ENCODE assay signal across 21 cellular contexts in genomic region chr5:180086816-180087426, GRCh38. TPM values are rescaled to one million over a fixed set of nuclear protein-coding genes. Genes with fewer than 3 reads are reported as not detected.
DNase-seq lines count a peak whose midpoint lies in the region; ATAC-seq and TF ChIP-seq lines count a peak whose summit lies in the region.
"Had no signal": no experiment of that assay in that cellular context is flagged by ENCODE, and none has a peak within 500 bp of the region (broad histone marks: within the 10 kb centered on the region; RNA-seq: fewer than 3 reads in every experiment).

No MANE protein-coding gene starts in this region.

- intact Hi-C loops in natural killer cell (cut with micrococcal nuclease) = loop anchor here (5.0 kb wide), 1 partner anchor 80 kb away; no protein-coding TSS in a partner anchor

- no peaks in the 10 kb centered on the region for H4K20me1 ChIP-seq in GM23338 (replicated peaks; ENCODE audit: insufficient read depth)

- H3K4me2 ChIP-seq in GM23338 = 0 out of 2 replicates have a peak overlapping the region, but pooled peaks have one; percentile 46
- H3K4me2 ChIP-seq: SK-N-SH had no signal

- no peaks in the 10 kb centered on the region for H3K9me3 ChIP-seq in HUES64 (ENCODE audit: insufficient read depth, low read depth, low read length)
- H3K9me3 ChIP-seq: SK-N-SH had no signal

- H3K4me3 Mint-ChIP-seq in GM23338 = no peak overlapping the region
- H3K4me3 Mint-ChIP-seq in effector memory CD8-positive, alpha-beta T cell = peak overlapping the region; percentile 20 to 25
- H3K4me3 Mint-ChIP-seq in natural killer cell = peak overlapping the region; percentile 86
- no peak overlapping the region for H3K4me3 Mint-ChIP-seq in HFFc6
- H3K4me3 Mint-ChIP-seq: T-cell had no signal

- 91% methylated on average over 11 of the region's 11 CpGs for WGBS in HUES64

- DNase-seq in GM23338 (ENCODE audit: low spot score) (no peak), natural killer cell (peak; percentile 46), HFFc6 (no peak)
- DNase-seq in effector memory CD8-positive, alpha-beta T cell = no peak
- no peak for DNase-seq in activated CD8-positive, alpha-beta memory T cell treated with anti-CD3 and anti-CD28 coated beads, Interleukin-2, amount 50 U/mL, for 48 hours
- DNase-seq: ACHN, AML-193, Calu3, DMS53, HCEC 1CT, NCI-H1417, NCI-H2029 treated with DMSO at 0.1 percent for 48 hours, NCI-H2171 treated with DMSO at 0.1 percent for 48 hours, NCI-H510A treated with DMSO at 0.1 percent for 48 hours, Right ventricle myocardium superior, SK-N-SH, T-cell had no signal

- H3K27ac ChIP-seq in GM23338 (ENCODE audit: low read depth) (peak overlapping the region; percentile 60; the same call in 1 of the 2 replicates), HUES64 (ENCODE audit: low read depth, low read length) (peak overlapping the region; percentile 52; the same call in 1 of the 2 replicates)

- H3K27me3 ChIP-seq in GM23338 (ENCODE audit: insufficient read depth) (no peaks in the 10 kb centered on the region), HUES64 (ENCODE audit: insufficient read depth, low read length) (no peaks in the 10 kb centered on the region)

- H3F3A ChIP-seq in GM23338 (replicated peaks; ENCODE audit: low read depth) = peaks cover 21% of the 10 kb centered on the region

- H3K27me3 Mint-ChIP-seq in GM23338 (ENCODE audit: insufficient read depth, low read depth, poor library complexity) (peaks cover 28% of the 10 kb centered on the region), natural killer cell (ENCODE audit: low read depth in 2 of 2) (peaks cover 23 to 27% of the 10 kb centered on the region in 2 donors), HFFc6 (ENCODE audit: insufficient read depth) (peaks cover 5% of the 10 kb centered on the region; the same call in 1 of the 2 replicates)
- peaks cover 7 to 32% of the 10 kb centered on the region in 2 donors for H3K27me3 Mint-ChIP-seq in effector memory CD8-positive, alpha-beta T cell

- no peak for ATAC-seq in GM23338
- no peak for ATAC-seq in effector memory CD8-positive, alpha-beta T cell (replicated peaks)
- ATAC-seq in natural killer cell = peak; percentile 42 to 63 (median 47)
- ATAC-seq in GM18511 (IDR thresholded peaks at IDR 0.05; ENCODE audit: unreplicated experiment) = no peak
- no peak for ATAC-seq in GM18517 (IDR thresholded peaks at IDR 0.05; ENCODE audit: unreplicated experiment)

- peaks cover 56% of the 10 kb centered on the region for H3K4me1 Mint-ChIP-seq in GM23338
- peaks cover 11 to 13% of the 10 kb centered on the region in 2 donors for H3K4me1 Mint-ChIP-seq in effector memory CD8-positive, alpha-beta T cell (ENCODE audit: low read depth in 2 of 2)
- H3K4me1 Mint-ChIP-seq in natural killer cell = peaks cover 28 to 49% of the 10 kb centered on the region in 2 donors
- no peaks in the 10 kb centered on the region for H3K4me1 Mint-ChIP-seq in HFFc6 (ENCODE audit: low read depth)

- H3K9ac ChIP-seq in HUES64 (ENCODE audit: low read depth, low read length) = no peak overlapping the region
- H3K9ac ChIP-seq: SK-N-SH had no signal

- H3K36me3 Mint-ChIP-seq in GM23338 (ENCODE audit: low read depth) (peaks cover 10% of the 10 kb centered on the region; the same call in 1 of the 3 replicates), natural killer cell (no peaks in the 10 kb centered on the region), HFFc6 (ENCODE audit: low read depth) (no peaks in the 10 kb centered on the region; the same call in 1 of the 2 replicates)
- H3K36me3 Mint-ChIP-seq in effector memory CD8-positive, alpha-beta T cell (ENCODE audit: insufficient read depth) = peaks cover 3% of the 10 kb centered on the region
- H3K36me3 Mint-ChIP-seq: IgD-negative memory B cell, T-cell had no signal

- no peaks in the 10 kb centered on the region for H3K9me2 ChIP-seq in GM23338 (ENCODE audit: insufficient read depth)
- H3K9me2 ChIP-seq: SK-N-SH had no signal

- H3K4me1 ChIP-seq in GM23338 (ENCODE audit: insufficient read depth) = peaks cover 52% of the 10 kb centered on the region
- peaks cover 47% of the 10 kb centered on the region for H3K4me1 ChIP-seq in HUES64 (ENCODE audit: insufficient read depth, low read length)

- H3K79me2 ChIP-seq in GM23338 (replicated peaks; ENCODE audit: insufficient read depth) = no peaks in the 10 kb centered on the region

- H3K9me3 Mint-ChIP-seq in GM23338 = peaks cover 12% of the 10 kb centered on the region
- no peaks in the 10 kb centered on the region for H3K9me3 Mint-ChIP-seq in effector memory CD8-positive, alpha-beta T cell
- no peaks in the 10 kb centered on the region for H3K9me3 Mint-ChIP-seq in natural killer cell
- peaks cover 12% of the 10 kb centered on the region for H3K9me3 Mint-ChIP-seq in HFFc6
- H3K9me3 Mint-ChIP-seq: IgD-negative memory B cell, T-cell had no signal

- no peak overlapping the region for H2AFZ ChIP-seq in GM23338

- no peak for TF ChIP-seq CTCF in GM23338 (conservative IDR thresholded peaks at IDR 0.05; ENCODE audit: low read depth in 2 of 2)
- TF ChIP-seq CTCF in natural killer cell (IDR thresholded peaks at IDR 0.05) = no peak
- no peak for TF ChIP-seq CTCF in HFFc6 (IDR thresholded peaks at IDR 0.05)

- H3K4me3 ChIP-seq in GM23338 (no peak overlapping the region), HUES64 (ENCODE audit: low read length) (no peak overlapping the region)

- H3K27ac Mint-ChIP-seq in GM23338 (no peak overlapping the region), natural killer cell (peak overlapping the region; percentile 23 to 59), HFFc6 (no peak overlapping the region)
- H3K27ac Mint-ChIP-seq in effector memory CD8-positive, alpha-beta T cell = no peak overlapping the region
- H3K27ac Mint-ChIP-seq: IgD-negative memory B cell had no signal

- no peaks in the 10 kb centered on the region for H3K36me3 ChIP-seq in GM23338 (ENCODE audit: insufficient read depth)
- H3K36me3 ChIP-seq in HUES64 (ENCODE audit: insufficient read depth, low read length) = no peaks in the 10 kb centered on the region

TF ChIP-seq in GM23338, 12 proteins besides CTCF, POLR2A, EP300 and RAD21 (continues in another document):
- TF ChIP-seq JUNB (IDR thresholded peaks at IDR 0.05; ENCODE audit: unreplicated experiment) (no peak), CREB1 (CRISPR knock-in tag; IDR thresholded peaks at IDR 0.05; ENCODE audit: low read depth) (no peak), ETS1 (IDR thresholded peaks at IDR 0.05) (no peak), ZNF114 (CRISPR knock-in tag; IDR thresholded peaks at IDR 0.05) (no peak), POLR2AphosphoS5 (IDR thresholded peaks at IDR 0.05; ENCODE audit: low read depth) (no peak), ZNF331 (CRISPR knock-in tag; IDR thresholded peaks at IDR 0.05; ENCODE audit: low read depth) (no peak), EZH2phosphoT487 (IDR thresholded peaks at IDR 0.05; ENCODE audit: unreplicated experiment) (no peak), EZH2 (IDR thresholded peaks at IDR 0.05; ENCODE audit: low read depth, unreplicated experiment) (no peak)

RNA-seq across cellular contexts. Expression of gene RNF130, which starts 15.4 kb away (rescaled TPM):
- 65.1 and 97.3 TPM in 2 replicates for total RNA-seq in GM23338 (2014; rRNA removed; shearing (Covaris generic))
- 55.1 and 60.1 TPM in 2 replicates for polyA plus RNA-seq in GM23338 (2016; fragmentation: Nextera tagmentation; extraction: Ambion mirVana)
- 46.8 TPM for polyA plus RNA-seq in HUES64 (2013, experiment 1 of 2)
- 64.0 TPM for polyA plus RNA-seq in HUES64 (2013, experiment 2 of 2)
- total RNA-seq in natural killer cell = 10 to 100 TPM; 24.4 to 35.0 (median 25.5) TPM
- total RNA-seq in HFFc6 (2021; fragmentation: NEBNext Ultra II Directional; extraction: Animal tissue kit (Norgen Biotek cat#: 25700)) = 1 to 10 TPM in 2 of 6 experiments, under 1 TPM in 4; 0.37 to 7.5 (median 0.93) TPM

Comparison
In these comparisons a context has a peak if more than half of its experiments do, and no peak if none do; other contexts are left out.
1. ATAC-seq: peak in natural killer cell (3 of 3); none in GM23338 (single experiment), effector memory CD8-positive, alpha-beta T cell (single experiment), GM18511 (single experiment) and GM18517 (single experiment).
2. H3K27ac Mint-ChIP-seq: peak in natural killer cell (2 of 2); none in GM23338 (single experiment), effector memory CD8-positive, alpha-beta T cell (0 of 2) and HFFc6 (single experiment).
3. H3K4me3 Mint-ChIP-seq: peak in effector memory CD8-positive, alpha-beta T cell (2 of 2) and natural killer cell (single experiment); none in GM23338 (single experiment) and HFFc6 (single experiment).